ENCODE assay signal across 8 cellular contexts in genomic region chr14:34060747-34061050, GRCh38.
DNase-seq lines count a peak whose midpoint lies in the region; ATAC-seq and TF ChIP-seq lines count a peak whose summit lies in the region.

No MANE protein-coding gene starts in this region.

- no peaks in the 10 kb centered on the region for H4K20me1 ChIP-seq in SK-N-SH (ENCODE audit: insufficient read depth)

- H3K4me1 ChIP-seq in SK-N-SH (ENCODE audit: control insufficient read depth in 1 of 2, insufficient read depth in 2 of 2, low read depth in 1 of 2, low read length in 1 of 2) (peaks cover 0 to 7% of the 10 kb centered on the region in 2 experiments; a peak in 1 of 4 replicates), left lung (peaks cover 0 to 16% of the 10 kb centered on the region in 2 donors), suprapubic skin (peaks cover 25% of the 10 kb centered on the region)

- H3K9me3 ChIP-seq in SK-N-SH: no peaks in the 10 kb centered on the region
- no peaks in the 10 kb centered on the region for H3K9me3 ChIP-seq in left lung
- H3K9me3 ChIP-seq in suprapubic skin: no peaks in the 10 kb centered on the region

- POLR2A ChIA-PET in SK-N-SH (lab: Yijun Ruan, JAX): interaction anchor here (0.6 to 1.1 kb wide), 3 partner anchors 27 to 136 kb away, joined by 3 to 4 read pairs (median 3); no protein-coding TSS in a partner anchor

- TF ChIP-seq CTCF in SK-N-SH (IDR thresholded peaks at IDR 0.05) (no peak), astrocyte of the spinal cord (IDR thresholded peaks at IDR 0.05; ENCODE audit: low read depth, low read length) (no peak), left lung (IDR thresholded peaks at IDR 0.05) (no peak), suprapubic skin (IDR thresholded peaks at IDR 0.05) (no peak)

- 97% methylated on average over 9 of the region's 9 CpGs for WGBS in SK-N-SH (ENCODE audit: low lambda C conversion rate)
- 34% methylated on average over 9 of the region's 9 CpGs for WGBS in suprapubic skin

- no peaks in the 10 kb centered on the region for H3K36me3 ChIP-seq in SK-N-SH (replicated peaks in 1 of 2; ENCODE audit: control insufficient read depth in 1 of 2, insufficient read depth in 2 of 2, low read length in 1 of 2)
- no peaks in the 10 kb centered on the region for H3K36me3 ChIP-seq in left lung
- no peaks in the 10 kb centered on the region for H3K36me3 ChIP-seq in suprapubic skin

- DNase-seq in SK-N-SH (no peak), astrocyte of the spinal cord (ENCODE audit: low read depth, low spot score) (no peak), left lung (no peak), suprapubic skin (ENCODE audit: low spot score in 2 of 2) (no peak), SW 1271 (lab: John Stamatoyannopoulos, UW) (no peak)

- no peak for TF ChIP-seq EP300 in SK-N-SH (IDR thresholded peaks at IDR 0.05; ENCODE audit: borderline replicate concordance in 1 of 2, low read depth in 1 of 2, low read length in 1 of 2)
- TF ChIP-seq EP300 in suprapubic skin (IDR thresholded peaks at IDR 0.05): no peak

- intact Hi-C loops in left lung (cut with DNase I): no loop called here

- CTCF ChIA-PET in SK-N-SH (lab: Yijun Ruan, JAX): interaction anchor here (0.7 to 2.6 kb wide), 6 partner anchors 10 to 222 kb away, joined by 3 to 6 read pairs (median 4); no protein-coding TSS in a partner anchor

- peak overlapping the region; percentile 54 to 65; a peak in 2 of 4 replicates for H3K4me3 ChIP-seq in SK-N-SH (ENCODE audit: low read depth in 2 of 2, low read length in 1 of 2)
- H3K4me3 ChIP-seq in astrocyte of the spinal cord (ENCODE audit: low read depth, low read length): peak overlapping the region; percentile 41
- H3K4me3 ChIP-seq in left lung: peak overlapping the region; percentile 61 to 63
- H3K4me3 ChIP-seq in suprapubic skin: peak overlapping the region; percentile 77

- H3K4me2 ChIP-seq in SK-N-SH: peak overlapping the region; percentile 83

- H3F3A ChIP-seq in SK-N-SH (replicated peaks; ENCODE audit: insufficient read depth): peaks cover 4% of the 10 kb centered on the region

- H3K27ac ChIP-seq in SK-N-SH (ENCODE audit: low read depth in 2 of 2, low read length in 1 of 2): no peak overlapping the region
- peak overlapping the region in 1 of 2 donors; percentile 76 for H3K27ac ChIP-seq in left lung
- peak overlapping the region; percentile 89 for H3K27ac ChIP-seq in suprapubic skin

- no peaks in the 10 kb centered on the region for H3K9me2 ChIP-seq in SK-N-SH

- H2AFZ ChIP-seq in SK-N-SH (ENCODE audit: low read depth): peak overlapping the region; percentile 88; the same call in 1 of the 2 replicates

- ATAC-seq in SK-N-SH treated with all-trans-retinoic acid at 6 μM for 48 hours (no peak), left lung (no peak), HG03460 (IDR thresholded peaks at IDR 0.05; ENCODE audit: unreplicated experiment) (no peak), HG02970 (IDR thresholded peaks at IDR 0.05; ENCODE audit: low FRiP score, unreplicated experiment) (no peak)

- no peaks in the 10 kb centered on the region for H3K79me2 ChIP-seq in SK-N-SH (ENCODE audit: insufficient read depth)

- in situ Hi-C loops in astrocyte of the spinal cord (cut with HindIII; ENCODE audit: low sequenced_read_pairs): no loop called here

- no peak for TF ChIP-seq POLR2A in suprapubic skin (IDR thresholded peaks at IDR 0.05)

- no peak for TF ChIP-seq RAD21 in SK-N-SH (IDR thresholded peaks at IDR 0.05; ENCODE audit: low read length)

- H3K27me3 ChIP-seq in SK-N-SH (ENCODE audit: insufficient read depth) (peaks cover 10% of the 10 kb centered on the region; the same call in 1 of the 2 replicates), left lung (peaks cover 0 to 45% of the 10 kb centered on the region in 2 donors), suprapubic skin (no peaks in the 10 kb centered on the region)

- no peak overlapping the region for H3K9ac ChIP-seq in SK-N-SH

TF ChIP-seq in SK-N-SH, 30 proteins besides CTCF, POLR2A, EP300 and RAD21:
- TF ChIP-seq TAF1 (IDR thresholded peaks at IDR 0.05; ENCODE audit: borderline replicate concordance, low read depth, low read length): no peak
- TF ChIP-seq RFX5 (IDR thresholded peaks at IDR 0.05; ENCODE audit: low read length): no peak
- TF ChIP-seq RXRA (IDR thresholded peaks at IDR 0.05; ENCODE audit: borderline replicate concordance, low read depth): no peak
- TF ChIP-seq ELF1 (IDR thresholded peaks at IDR 0.05): no peak
- TF ChIP-seq USF1 (IDR thresholded peaks at IDR 0.05; ENCODE audit: borderline replicate concordance, low read depth): no peak
- TF ChIP-seq FOXM1 (IDR thresholded peaks at IDR 0.05; ENCODE audit: low read depth): no peak

TF ChIP-seq in SK-N-SH treated with all-trans-retinoic acid at 6 μM for 48 hours, 23 proteins besides CTCF, POLR2A, EP300 and RAD21 (continues in another document):
- TF ChIP-seq SNAI2 (CRISPR knock-in tag; IDR thresholded peaks at IDR 0.05) (no peak), BACH2 (CRISPR knock-in tag; IDR thresholded peaks at IDR 0.05; ENCODE audit: borderline replicate concordance) (no peak), POU6F1 (CRISPR knock-in tag; IDR thresholded peaks at IDR 0.05; ENCODE audit: borderline replicate concordance, low read depth) (no peak), ZNF8 (CRISPR knock-in tag; IDR thresholded peaks at IDR 0.05) (no peak), ZNF565 (CRISPR knock-in tag; conservative IDR thresholded peaks at IDR 0.05; ENCODE audit: low read depth) (no peak), GLIS3 (CRISPR knock-in tag; IDR thresholded peaks at IDR 0.05) (no peak), ZNF70 (CRISPR knock-in tag; IDR thresholded peaks at IDR 0.05) (no peak), ZFP3 (CRISPR knock-in tag; IDR thresholded peaks at IDR 0.05) (no peak), ISL1 (CRISPR knock-in tag; IDR thresholded peaks at IDR 0.05) (no peak), TSHZ2 (CRISPR knock-in tag; IDR thresholded peaks at IDR 0.05) (no peak), PPARA (CRISPR knock-in tag; IDR thresholded peaks at IDR 0.05; ENCODE audit: borderline replicate concordance) (no peak), ESRRG (CRISPR knock-in tag; IDR thresholded peaks at IDR 0.05) (no peak), ZC3H10 (CRISPR knock-in tag; IDR thresholded peaks at IDR 0.05) (no peak), OSR1 (CRISPR knock-in tag; IDR thresholded peaks at IDR 0.05) (no peak), TCF4 (CRISPR knock-in tag; IDR thresholded peaks at IDR 0.05; ENCODE audit: borderline replicate concordance) (no peak), PATZ1 (CRISPR knock-in tag; IDR thresholded peaks at IDR 0.05; ENCODE audit: borderline replicate concordance) (no peak), RARB (CRISPR knock-in tag; IDR thresholded peaks at IDR 0.05) (no peak), TOX (CRISPR knock-in tag; IDR thresholded peaks at IDR 0.05; ENCODE audit: borderline replicate concordance) (no peak)
